ENCODE assay signal across 11 cellular contexts in genomic region chr1:154097873-154098272, GRCh38. TPM values are rescaled to one million over a fixed set of nuclear protein-coding genes. Genes with fewer than 3 reads are reported as not detected.
"Had no signal": no experiment of that assay in that cellular context is flagged by ENCODE, and none has a peak within 500 bp of the region (broad histone marks: within the 10 kb centered on the region; RNA-seq: fewer than 3 reads in every experiment).

No MANE protein-coding gene starts in this region.

- H3K4me2 ChIP-seq: GM23338 had no signal

- H3K27ac ChIP-seq: HL-60 had no signal

- FAIRE-seq: H1, H54, HepG2 had no signal

- H2AFZ ChIP-seq: GM23338 had no signal

- DNase-seq: H9, HCEC 1CT, HFFc6, KBM-7 had no signal

- H3K4me3 ChIP-seq: GM23338 had no signal

RNA-seq across cellular contexts. Expression of gene NUP210L, which starts 57.0 kb away (rescaled TPM):
- total RNA-seq: GM23338, H1, HepG2, HFFc6, HT1080 had no signal
- polyA plus RNA-seq: H1, HepG2, IgD-negative memory B cell had no signal
